Comparison of ENCODE assay signal across 1 cellular context in genomic region chr2:231615058-231615671, GRCh38.
TF ChIP-seq lines count a peak whose summit lies in the region.

No MANE protein-coding gene starts in this region.

TF ChIP-seq in liver, 16 proteins besides CTCF, POLR2A, EP300 and RAD21 (continued from another document):
- no peak for TF ChIP-seq TAF1 (conservative IDR thresholded peaks at IDR 0.05)
- TF ChIP-seq FOXA2 (IDR thresholded peaks at IDR 0.05), result no peak
- no peak for TF ChIP-seq MAX (IDR thresholded peaks at IDR 0.05)
